1 cellular context compared by ENCODE assay signal in the genomic region with DNA sequence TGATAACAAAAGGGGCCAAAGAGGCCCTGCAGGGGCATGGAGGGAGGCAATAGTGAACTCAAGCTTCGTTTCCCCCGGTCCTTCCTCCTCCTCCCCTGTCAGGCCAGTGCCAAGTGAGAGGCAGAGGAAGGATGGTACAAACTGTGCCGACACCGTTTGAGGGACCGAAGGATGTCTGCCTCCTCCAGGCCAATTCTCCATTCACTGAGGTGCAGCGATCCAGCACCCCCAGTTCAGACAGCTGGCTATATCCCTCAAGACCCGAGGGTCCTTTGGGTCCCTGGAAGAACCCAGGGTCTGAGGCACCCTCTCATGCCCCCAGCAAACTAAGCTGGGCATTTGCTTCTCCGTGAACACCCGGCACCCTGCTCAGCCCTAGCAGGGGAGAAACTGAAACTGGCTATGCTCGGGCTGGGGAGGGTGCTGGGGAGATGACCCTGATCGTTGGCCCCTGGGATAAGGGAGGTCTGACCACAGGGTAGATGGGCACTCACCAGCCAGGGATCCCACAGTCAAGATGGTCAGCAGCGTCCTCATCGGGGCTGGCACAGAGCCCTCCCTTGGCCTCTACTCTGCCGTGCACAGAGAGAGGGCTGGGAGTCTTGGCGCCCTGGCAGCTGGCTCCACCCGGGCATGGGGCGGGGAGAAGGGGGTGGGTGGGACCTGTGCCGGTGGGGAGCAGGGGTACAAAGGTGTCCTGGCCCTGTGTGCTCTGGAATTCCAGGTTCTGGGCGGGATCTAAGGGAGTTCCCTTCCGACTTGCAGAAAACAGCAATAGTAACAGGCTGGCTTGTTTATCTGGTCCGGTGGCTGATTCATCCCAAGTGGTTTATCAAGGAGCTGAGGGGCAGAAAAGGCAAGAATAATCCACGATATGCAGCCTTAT.
TF ChIP-seq lines count a peak whose summit lies in the region.

A gene with protein sequence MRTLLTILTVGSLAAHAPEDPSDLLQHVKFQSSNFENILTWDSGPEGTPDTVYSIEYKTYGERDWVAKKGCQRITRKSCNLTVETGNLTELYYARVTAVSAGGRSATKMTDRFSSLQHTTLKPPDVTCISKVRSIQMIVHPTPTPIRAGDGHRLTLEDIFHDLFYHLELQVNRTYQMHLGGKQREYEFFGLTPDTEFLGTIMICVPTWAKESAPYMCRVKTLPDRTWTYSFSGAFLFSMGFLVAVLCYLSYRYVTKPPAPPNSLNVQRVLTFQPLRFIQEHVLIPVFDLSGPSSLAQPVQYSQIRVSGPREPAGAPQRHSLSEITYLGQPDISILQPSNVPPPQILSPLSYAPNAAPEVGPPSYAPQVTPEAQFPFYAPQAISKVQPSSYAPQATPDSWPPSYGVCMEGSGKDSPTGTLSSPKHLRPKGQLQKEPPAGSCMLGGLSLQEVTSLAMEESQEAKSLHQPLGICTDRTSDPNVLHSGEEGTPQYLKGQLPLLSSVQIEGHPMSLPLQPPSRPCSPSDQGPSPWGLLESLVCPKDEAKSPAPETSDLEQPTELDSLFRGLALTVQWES (minus strand): TSS at position 595 of the 886 bp plus-strand sequence. CDS start 58 bp downstream, at position 537.

TF ChIP-seq in HepG2, 621 proteins besides CTCF, POLR2A, EP300 and RAD21 (continued from another document):
- TF ChIP-seq PCBP1 (IDR thresholded peaks at IDR 0.05; ENCODE audit: borderline replicate concordance, low read depth, low read length) (no peak), PITX1 (CRISPR knock-in tag; IDR thresholded peaks at IDR 0.05) (peak; percentile 57; the same call in 1 of the 2 replicates), ZNF256 (CRISPR knock-in tag; conservative IDR thresholded peaks at IDR 0.05) (0 out of 2 replicates have a peak, but pooled peaks have one; percentile 56), BORCS8-MEF2B (CRISPR knock-in tag; IDR thresholded peaks at IDR 0.05) (peak; percentile 51; the same call in 1 of the 2 replicates), ZNF263 (CRISPR knock-in tag; IDR thresholded peaks at IDR 0.05) (0 out of 2 replicates have a peak, but pooled peaks have one; percentile 25), ZNF891 (CRISPR knock-in tag; IDR thresholded peaks at IDR 0.05) (0 out of 2 replicates have a peak, but pooled peaks have one; percentile 28), KLF11 (CRISPR knock-in tag; IDR thresholded peaks at IDR 0.05) (0 out of 2 replicates have a peak, but pooled peaks have one; percentile 31), ZBTB8A (CRISPR knock-in tag; IDR thresholded peaks at IDR 0.05; ENCODE audit: borderline replicate concordance, low read depth) (no peak), MTA1 (CRISPR knock-in tag; IDR thresholded peaks at IDR 0.05; ENCODE audit: borderline replicate concordance) (peak; percentile 47; the same call in 1 of the 2 replicates), HNF4A (CRISPR knock-in tag; IDR thresholded peaks at IDR 0.05) (peak; percentile 68), ZNF781 (CRISPR knock-in tag; IDR thresholded peaks at IDR 0.05; ENCODE audit: borderline replicate concordance, not compliant biosample characterization) (peak; percentile 44), ATM (IDR thresholded peaks at IDR 0.05; ENCODE audit: borderline replicate concordance) (no peak), ZNF431 (CRISPR knock-in tag; IDR thresholded peaks at IDR 0.05; ENCODE audit: borderline replicate concordance, low read depth) (0 out of 2 replicates have a peak, but pooled peaks have one; percentile 18), NFE2 (CRISPR knock-in tag; IDR thresholded peaks at IDR 0.05) (no peak), ISL2 (CRISPR knock-in tag; IDR thresholded peaks at IDR 0.05) (0 out of 2 replicates have a peak, but pooled peaks have one; percentile 41), FOSL2 (CRISPR knock-in tag; IDR thresholded peaks at IDR 0.05) (0 out of 2 replicates have a peak, but pooled peaks have one; percentile 13), MAFK (conservative IDR thresholded peaks at IDR 0.05 in 1 of 2, IDR thresholded peaks at IDR 0.05 in 1 of 2; ENCODE audit: low read length in 2 of 2) (no peak), ZNF549 (CRISPR knock-in tag; IDR thresholded peaks at IDR 0.05) (no peak), POLR2AphosphoS5 (IDR thresholded peaks at IDR 0.05; ENCODE audit: low read depth, low read length) (peak; percentile 54; the same call in 1 of the 2 replicates), GATAD2A (CRISPR knock-in tag; IDR thresholded peaks at IDR 0.05) (0 out of 2 replicates have a peak, but pooled peaks have one; percentile 15), FOXA3 (CRISPR knock-in tag; IDR thresholded peaks at IDR 0.05) (no peak; the same call in 1 of the 2 replicates), FOXO1 (CRISPR knock-in tag; IDR thresholded peaks at IDR 0.05) (0 out of 2 replicates have a peak, but pooled peaks have one; percentile 11), ETV5 (CRISPR knock-in tag; IDR thresholded peaks at IDR 0.05; ENCODE audit: borderline replicate concordance) (peak; percentile 12; the same call in 1 of the 2 replicates), HDAC1 (CRISPR knock-in tag; IDR thresholded peaks at IDR 0.05) (peak; percentile 63)
- TF ChIP-seq, protein P1, sequence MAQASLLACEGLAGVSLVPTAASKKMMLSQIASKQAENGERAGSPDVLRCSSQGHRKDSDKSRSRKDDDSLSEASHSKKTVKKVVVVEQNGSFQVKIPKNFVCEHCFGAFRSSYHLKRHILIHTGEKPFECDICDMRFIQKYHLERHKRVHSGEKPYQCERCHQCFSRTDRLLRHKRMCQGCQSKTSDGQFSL (CRISPR knock-in tag; IDR thresholded peaks at IDR 0.05) = no peak
- TF ChIP-seq, protein P2, sequence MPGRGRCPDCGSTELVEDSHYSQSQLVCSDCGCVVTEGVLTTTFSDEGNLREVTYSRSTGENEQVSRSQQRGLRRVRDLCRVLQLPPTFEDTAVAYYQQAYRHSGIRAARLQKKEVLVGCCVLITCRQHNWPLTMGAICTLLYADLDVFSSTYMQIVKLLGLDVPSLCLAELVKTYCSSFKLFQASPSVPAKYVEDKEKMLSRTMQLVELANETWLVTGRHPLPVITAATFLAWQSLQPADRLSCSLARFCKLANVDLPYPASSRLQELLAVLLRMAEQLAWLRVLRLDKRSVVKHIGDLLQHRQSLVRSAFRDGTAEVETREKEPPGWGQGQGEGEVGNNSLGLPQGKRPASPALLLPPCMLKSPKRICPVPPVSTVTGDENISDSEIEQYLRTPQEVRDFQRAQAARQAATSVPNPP (CRISPR knock-in tag; IDR thresholded peaks at IDR 0.05) = no peak
- TF ChIP-seq, protein P3, sequence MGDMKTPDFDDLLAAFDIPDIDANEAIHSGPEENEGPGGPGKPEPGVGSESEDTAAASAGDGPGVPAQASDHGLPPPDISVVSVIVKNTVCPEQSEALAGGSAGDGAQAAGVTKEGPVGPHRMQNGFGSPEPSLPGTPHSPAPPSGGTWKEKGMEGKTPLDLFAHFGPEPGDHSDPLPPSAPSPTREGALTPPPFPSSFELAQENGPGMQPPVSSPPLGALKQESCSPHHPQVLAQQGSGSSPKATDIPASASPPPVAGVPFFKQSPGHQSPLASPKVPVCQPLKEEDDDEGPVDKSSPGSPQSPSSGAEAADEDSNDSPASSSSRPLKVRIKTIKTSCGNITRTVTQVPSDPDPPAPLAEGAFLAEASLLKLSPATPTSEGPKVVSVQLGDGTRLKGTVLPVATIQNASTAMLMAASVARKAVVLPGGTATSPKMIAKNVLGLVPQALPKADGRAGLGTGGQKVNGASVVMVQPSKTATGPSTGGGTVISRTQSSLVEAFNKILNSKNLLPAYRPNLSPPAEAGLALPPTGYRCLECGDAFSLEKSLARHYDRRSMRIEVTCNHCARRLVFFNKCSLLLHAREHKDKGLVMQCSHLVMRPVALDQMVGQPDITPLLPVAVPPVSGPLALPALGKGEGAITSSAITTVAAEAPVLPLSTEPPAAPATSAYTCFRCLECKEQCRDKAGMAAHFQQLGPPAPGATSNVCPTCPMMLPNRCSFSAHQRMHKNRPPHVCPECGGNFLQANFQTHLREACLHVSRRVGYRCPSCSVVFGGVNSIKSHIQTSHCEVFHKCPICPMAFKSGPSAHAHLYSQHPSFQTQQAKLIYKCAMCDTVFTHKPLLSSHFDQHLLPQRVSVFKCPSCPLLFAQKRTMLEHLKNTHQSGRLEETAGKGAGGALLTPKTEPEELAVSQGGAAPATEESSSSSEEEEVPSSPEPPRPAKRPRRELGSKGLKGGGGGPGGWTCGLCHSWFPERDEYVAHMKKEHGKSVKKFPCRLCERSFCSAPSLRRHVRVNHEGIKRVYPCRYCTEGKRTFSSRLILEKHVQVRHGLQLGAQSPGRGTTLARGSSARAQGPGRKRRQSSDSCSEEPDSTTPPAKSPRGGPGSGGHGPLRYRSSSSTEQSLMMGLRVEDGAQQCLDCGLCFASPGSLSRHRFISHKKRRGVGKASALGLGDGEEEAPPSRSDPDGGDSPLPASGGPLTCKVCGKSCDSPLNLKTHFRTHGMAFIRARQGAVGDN (CRISPR knock-in tag; IDR thresholded peaks at IDR 0.05) = peak; percentile 46
- TF ChIP-seq, protein P4, sequence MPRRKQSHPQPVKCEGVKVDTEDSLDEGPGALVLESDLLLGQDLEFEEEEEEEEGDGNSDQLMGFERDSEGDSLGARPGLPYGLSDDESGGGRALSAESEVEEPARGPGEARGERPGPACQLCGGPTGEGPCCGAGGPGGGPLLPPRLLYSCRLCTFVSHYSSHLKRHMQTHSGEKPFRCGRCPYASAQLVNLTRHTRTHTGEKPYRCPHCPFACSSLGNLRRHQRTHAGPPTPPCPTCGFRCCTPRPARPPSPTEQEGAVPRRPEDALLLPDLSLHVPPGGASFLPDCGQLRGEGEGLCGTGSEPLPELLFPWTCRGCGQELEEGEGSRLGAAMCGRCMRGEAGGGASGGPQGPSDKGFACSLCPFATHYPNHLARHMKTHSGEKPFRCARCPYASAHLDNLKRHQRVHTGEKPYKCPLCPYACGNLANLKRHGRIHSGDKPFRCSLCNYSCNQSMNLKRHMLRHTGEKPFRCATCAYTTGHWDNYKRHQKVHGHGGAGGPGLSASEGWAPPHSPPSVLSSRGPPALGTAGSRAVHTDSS (CRISPR knock-in tag; conservative IDR thresholded peaks at IDR 0.05) = no peak
- TF ChIP-seq, protein P5, sequence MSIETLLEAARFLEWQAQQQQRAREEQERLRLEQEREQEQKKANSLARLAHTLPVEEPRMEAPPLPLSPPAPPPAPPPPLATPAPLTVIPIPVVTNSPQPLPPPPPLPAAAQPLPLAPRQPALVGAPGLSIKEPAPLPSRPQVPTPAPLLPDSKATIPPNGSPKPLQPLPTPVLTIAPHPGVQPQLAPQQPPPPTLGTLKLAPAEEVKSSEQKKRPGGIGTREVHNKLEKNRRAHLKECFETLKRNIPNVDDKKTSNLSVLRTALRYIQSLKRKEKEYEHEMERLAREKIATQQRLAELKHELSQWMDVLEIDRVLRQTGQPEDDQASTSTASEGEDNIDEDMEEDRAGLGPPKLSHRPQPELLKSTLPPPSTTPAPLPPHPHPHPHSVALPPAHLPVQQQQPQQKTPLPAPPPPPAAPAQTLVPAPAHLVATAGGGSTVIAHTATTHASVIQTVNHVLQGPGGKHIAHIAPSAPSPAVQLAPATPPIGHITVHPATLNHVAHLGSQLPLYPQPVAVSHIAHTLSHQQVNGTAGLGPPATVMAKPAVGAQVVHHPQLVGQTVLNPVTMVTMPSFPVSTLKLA (IDR thresholded peaks at IDR 0.05) = no peak
- TF ChIP-seq, protein P6, sequence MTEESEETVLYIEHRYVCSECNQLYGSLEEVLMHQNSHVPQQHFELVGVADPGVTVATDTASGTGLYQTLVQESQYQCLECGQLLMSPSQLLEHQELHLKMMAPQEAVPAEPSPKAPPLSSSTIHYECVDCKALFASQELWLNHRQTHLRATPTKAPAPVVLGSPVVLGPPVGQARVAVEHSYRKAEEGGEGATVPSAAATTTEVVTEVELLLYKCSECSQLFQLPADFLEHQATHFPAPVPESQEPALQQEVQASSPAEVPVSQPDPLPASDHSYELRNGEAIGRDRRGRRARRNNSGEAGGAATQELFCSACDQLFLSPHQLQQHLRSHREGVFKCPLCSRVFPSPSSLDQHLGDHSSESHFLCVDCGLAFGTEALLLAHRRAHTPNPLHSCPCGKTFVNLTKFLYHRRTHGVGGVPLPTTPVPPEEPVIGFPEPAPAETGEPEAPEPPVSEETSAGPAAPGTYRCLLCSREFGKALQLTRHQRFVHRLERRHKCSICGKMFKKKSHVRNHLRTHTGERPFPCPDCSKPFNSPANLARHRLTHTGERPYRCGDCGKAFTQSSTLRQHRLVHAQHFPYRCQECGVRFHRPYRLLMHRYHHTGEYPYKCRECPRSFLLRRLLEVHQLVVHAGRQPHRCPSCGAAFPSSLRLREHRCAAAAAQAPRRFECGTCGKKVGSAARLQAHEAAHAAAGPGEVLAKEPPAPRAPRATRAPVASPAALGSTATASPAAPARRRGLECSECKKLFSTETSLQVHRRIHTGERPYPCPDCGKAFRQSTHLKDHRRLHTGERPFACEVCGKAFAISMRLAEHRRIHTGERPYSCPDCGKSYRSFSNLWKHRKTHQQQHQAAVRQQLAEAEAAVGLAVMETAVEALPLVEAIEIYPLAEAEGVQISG (CRISPR knock-in tag; IDR thresholded peaks at IDR 0.05) = 0 out of 2 replicates have a peak, but pooled peaks have one; percentile 16
- TF ChIP-seq, protein P7, sequence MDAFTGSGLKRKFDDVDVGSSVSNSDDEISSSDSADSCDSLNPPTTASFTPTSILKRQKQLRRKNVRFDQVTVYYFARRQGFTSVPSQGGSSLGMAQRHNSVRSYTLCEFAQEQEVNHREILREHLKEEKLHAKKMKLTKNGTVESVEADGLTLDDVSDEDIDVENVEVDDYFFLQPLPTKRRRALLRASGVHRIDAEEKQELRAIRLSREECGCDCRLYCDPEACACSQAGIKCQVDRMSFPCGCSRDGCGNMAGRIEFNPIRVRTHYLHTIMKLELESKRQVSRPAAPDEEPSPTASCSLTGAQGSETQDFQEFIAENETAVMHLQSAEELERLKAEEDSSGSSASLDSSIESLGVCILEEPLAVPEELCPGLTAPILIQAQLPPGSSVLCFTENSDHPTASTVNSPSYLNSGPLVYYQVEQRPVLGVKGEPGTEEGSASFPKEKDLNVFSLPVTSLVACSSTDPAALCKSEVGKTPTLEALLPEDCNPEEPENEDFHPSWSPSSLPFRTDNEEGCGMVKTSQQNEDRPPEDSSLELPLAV (CRISPR knock-in tag; conservative IDR thresholded peaks at IDR 0.05; ENCODE audit: low read depth) = no peak
- TF ChIP-seq, protein P8, sequence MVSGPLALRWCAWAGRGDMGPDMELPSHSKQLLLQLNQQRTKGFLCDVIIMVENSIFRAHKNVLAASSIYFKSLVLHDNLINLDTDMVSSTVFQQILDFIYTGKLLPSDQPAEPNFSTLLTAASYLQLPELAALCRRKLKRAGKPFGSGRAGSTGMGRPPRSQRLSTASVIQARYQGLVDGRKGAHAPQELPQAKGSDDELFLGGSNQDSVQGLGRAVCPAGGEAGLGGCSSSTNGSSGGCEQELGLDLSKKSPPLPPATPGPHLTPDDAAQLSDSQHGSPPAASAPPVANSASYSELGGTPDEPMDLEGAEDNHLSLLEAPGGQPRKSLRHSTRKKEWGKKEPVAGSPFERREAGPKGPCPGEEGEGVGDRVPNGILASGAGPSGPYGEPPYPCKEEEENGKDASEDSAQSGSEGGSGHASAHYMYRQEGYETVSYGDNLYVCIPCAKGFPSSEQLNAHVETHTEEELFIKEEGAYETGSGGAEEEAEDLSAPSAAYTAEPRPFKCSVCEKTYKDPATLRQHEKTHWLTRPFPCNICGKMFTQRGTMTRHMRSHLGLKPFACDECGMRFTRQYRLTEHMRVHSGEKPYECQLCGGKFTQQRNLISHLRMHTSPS (CRISPR knock-in tag; IDR thresholded peaks at IDR 0.05; ENCODE audit: low read depth) = peak; percentile 80; the same call in 1 of the 2 replicates
- TF ChIP-seq, protein P9, sequence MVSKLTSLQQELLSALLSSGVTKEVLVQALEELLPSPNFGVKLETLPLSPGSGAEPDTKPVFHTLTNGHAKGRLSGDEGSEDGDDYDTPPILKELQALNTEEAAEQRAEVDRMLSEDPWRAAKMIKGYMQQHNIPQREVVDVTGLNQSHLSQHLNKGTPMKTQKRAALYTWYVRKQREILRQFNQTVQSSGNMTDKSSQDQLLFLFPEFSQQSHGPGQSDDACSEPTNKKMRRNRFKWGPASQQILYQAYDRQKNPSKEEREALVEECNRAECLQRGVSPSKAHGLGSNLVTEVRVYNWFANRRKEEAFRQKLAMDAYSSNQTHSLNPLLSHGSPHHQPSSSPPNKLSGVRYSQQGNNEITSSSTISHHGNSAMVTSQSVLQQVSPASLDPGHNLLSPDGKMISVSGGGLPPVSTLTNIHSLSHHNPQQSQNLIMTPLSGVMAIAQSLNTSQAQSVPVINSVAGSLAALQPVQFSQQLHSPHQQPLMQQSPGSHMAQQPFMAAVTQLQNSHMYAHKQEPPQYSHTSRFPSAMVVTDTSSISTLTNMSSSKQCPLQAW (CRISPR knock-in tag; IDR thresholded peaks at IDR 0.05) = no peak
